ENCODE assay signal across 8 cellular contexts in the genomic region with DNA sequence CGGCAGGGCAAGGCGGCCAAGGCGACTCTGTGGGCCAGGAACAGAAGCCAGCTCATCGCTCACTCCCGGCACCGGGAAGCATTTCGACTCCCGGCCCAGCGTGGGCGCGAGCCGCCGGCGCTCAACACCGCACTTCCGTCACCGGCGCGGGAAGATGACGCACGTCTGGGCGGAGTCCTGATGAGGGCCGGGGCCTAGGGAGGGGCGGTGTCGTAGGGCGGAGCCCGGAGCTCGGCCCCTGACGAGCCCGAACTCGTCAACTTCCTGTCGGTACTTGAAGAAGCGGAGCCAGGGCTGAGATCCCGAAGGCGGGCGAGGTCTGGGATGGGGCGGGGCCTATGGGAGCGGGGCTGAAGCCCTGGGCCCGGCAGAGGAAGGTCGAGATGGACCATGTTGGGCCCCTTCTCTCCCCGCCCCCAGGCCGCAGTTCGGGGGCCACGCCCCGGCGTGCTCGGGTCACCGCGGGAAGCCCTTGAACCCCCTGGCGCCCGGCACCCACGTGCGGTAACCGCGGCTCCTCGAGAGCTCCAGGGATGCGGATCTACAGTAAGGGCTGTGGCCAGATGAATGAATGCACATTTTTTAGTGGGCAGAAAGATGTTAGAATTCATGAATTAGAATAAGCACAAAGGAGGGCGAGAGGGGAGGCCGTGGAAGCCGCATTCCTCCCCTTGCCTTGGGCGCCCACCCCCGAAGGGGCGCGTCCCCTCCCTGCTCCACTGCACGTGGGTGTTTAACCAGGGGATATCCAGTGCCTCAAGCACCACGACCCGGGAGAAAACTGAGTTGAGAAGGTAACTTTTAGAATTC. TPM values are rescaled to one million over a fixed set of nuclear protein-coding genes. Genes with fewer than 3 reads are reported as not detected.
DNase-seq lines count a peak whose midpoint lies in the region; ATAC-seq and TF ChIP-seq lines count a peak whose summit lies in the region.

A gene with protein sequence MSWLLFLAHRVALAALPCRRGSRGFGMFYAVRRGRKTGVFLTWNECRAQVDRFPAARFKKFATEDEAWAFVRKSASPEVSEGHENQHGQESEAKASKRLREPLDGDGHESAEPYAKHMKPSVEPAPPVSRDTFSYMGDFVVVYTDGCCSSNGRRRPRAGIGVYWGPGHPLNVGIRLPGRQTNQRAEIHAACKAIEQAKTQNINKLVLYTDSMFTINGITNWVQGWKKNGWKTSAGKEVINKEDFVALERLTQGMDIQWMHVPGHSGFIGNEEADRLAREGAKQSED (minus strand): TSS at position 129 of the 810 bp plus-strand sequence. CDS start 73 bp downstream, at position 56.

- POLR2A ChIA-PET in CD8-positive, alpha-beta memory T cell (lab: Charles Lee): interaction anchor here (0.6 to 2.1 kb wide), 9 partner anchors 17 to 316 kb away, joined by 3 to 32 read pairs (median 8); a partner anchor contains a TSS

- H3K9me3 Mint-ChIP-seq in CD8-positive, alpha-beta memory T cell: no peaks in the 10 kb centered on the region

- intact Hi-C loops in lower lobe of right lung (cut with DNase I): no loop called here

- H3K9me3 ChIP-seq in CD8-positive, alpha-beta memory T cell (ENCODE audit: low read length): no peaks in the 10 kb centered on the region
- no peaks in the 10 kb centered on the region for H3K9me3 ChIP-seq in lower lobe of right lung

- peak within 1 kb of the TSS; percentile 96 for H3K27ac ChIP-seq in CD8-positive, alpha-beta memory T cell (ENCODE audit: low read depth, low read length)
- H3K27ac ChIP-seq in lower lobe of right lung: peak within 1 kb of the TSS; percentile 95

- H3K36me3 Mint-ChIP-seq in CD8-positive, alpha-beta memory T cell: peaks cover 0 to 63% (median 22%) of the 10 kb centered on the region in 3 donors

- H3K4me3 ChIP-seq in CD8-positive, alpha-beta memory T cell (ENCODE audit: low read length): peak within 1 kb of the TSS; percentile 49
- peak within 1 kb of the TSS; percentile 97 for H3K4me3 ChIP-seq in lower lobe of right lung

- H3K4me1 ChIP-seq in CD8-positive, alpha-beta memory T cell (ENCODE audit: insufficient read depth, low read length): peaks cover 18% of the 10 kb centered on the region
- H3K4me1 ChIP-seq in lower lobe of right lung: peaks cover 20% of the 10 kb centered on the region

- peak within 1 kb of the TSS; percentile 88 to 98 (median 91) for H3K4me3 Mint-ChIP-seq in CD8-positive, alpha-beta memory T cell

- H3K4me1 Mint-ChIP-seq in CD8-positive, alpha-beta memory T cell: peaks cover 15 to 44% (median 38%) of the 10 kb centered on the region in 3 donors

- CTCF ChIA-PET in CD8-positive, alpha-beta memory T cell (lab: Charles Lee): interaction anchor here (0.6 to 3.1 kb wide), 8 partner anchors 12 to 180 kb away, joined by 3 to 25 read pairs (median 4); a partner anchor contains a TSS

- DNase-seq in CD8-positive, alpha-beta memory T cell: peak; percentile 96 to 98 (median 97)
- DNase-seq in HS-5 (ENCODE audit: low read depth) (peak; percentile 90), lower lobe of right lung (peak; percentile 98)
- DNase-seq in NK-92 treated with Interleukin-12 subunit alpha and Interleukin-12 subunit beta, amount 100 ng/mL, for 24 hours (lab: John Stamatoyannopoulos, UW): peak; percentile 92
- peak; percentile 100 for DNase-seq in activated CD8-positive, alpha-beta memory T cell treated with anti-CD3 and anti-CD28 coated beads for 24 hours
- peak; percentile 99 for DNase-seq in effector CD4-positive, alpha-beta T cell
- peak; percentile 98 to 99 (median 99) for DNase-seq in stimulated activated CD4-positive, alpha-beta T cell treated with anti-CD3 and anti-CD28 coated beads, TNF-alpha, amount 100 ng/mL, for 24 hours (ENCODE audit: low read depth in 3 of 3)

- H3K27ac Mint-ChIP-seq in CD8-positive, alpha-beta memory T cell: peak within 1 kb of the TSS; percentile 94 to 99 (median 97)

- H3K36me3 ChIP-seq in CD8-positive, alpha-beta memory T cell (ENCODE audit: insufficient read depth, low read length): peaks cover 26% of the 10 kb centered on the region
- peaks cover 33% of the 10 kb centered on the region for H3K36me3 ChIP-seq in lower lobe of right lung

- ATAC-seq in GM19468 (IDR thresholded peaks at IDR 0.05; ENCODE audit: extremely low read depth, unreplicated experiment) (peak; percentile 95), lower lobe of right lung (peak; percentile 99 to 100)

- TF ChIP-seq CTCF in lower lobe of right lung (IDR thresholded peaks at IDR 0.05): no peak

- no peaks in the 10 kb centered on the region for H3K27me3 ChIP-seq in CD8-positive, alpha-beta memory T cell (ENCODE audit: insufficient read depth, low read length, poor library complexity, severe bottlenecking)
- H3K27me3 ChIP-seq in lower lobe of right lung (ENCODE audit: low read depth): no peaks in the 10 kb centered on the region

- H3K27me3 Mint-ChIP-seq in CD8-positive, alpha-beta memory T cell: no peaks in the 10 kb centered on the region

RNA-seq across cellular contexts. Expression of the gene that starts here (rescaled TPM):
- total RNA-seq in CD8-positive, alpha-beta memory T cell: 10 to 100 TPM; 36.5 to 38.1 TPM
- 34.4 TPM for polyA plus RNA-seq in CD8-positive, alpha-beta memory T cell
- 17.3 TPM for total RNA-seq in lower lobe of right lung

Comparison
In these comparisons a context has a peak if more than half of its experiments do, and no peak if none do; other contexts are left out.
1. Peak in every context shown above with its lines: DNase-seq, ATAC-seq, H3K4me3 ChIP-seq and H3K27ac ChIP-seq.